In genomic region chr10:107025676-107026075, GRCh38 we compare ENCODE assay signal across 18 cellular contexts.
DNase-seq lines count a peak whose midpoint lies in the region; ATAC-seq and TF ChIP-seq lines count a peak whose summit lies in the region.
"Had no signal": no experiment of that assay in that cellular context is flagged by ENCODE, and none has a peak within 500 bp of the region (broad histone marks: within the 10 kb centered on the region; RNA-seq: fewer than 3 reads in every experiment).

No MANE protein-coding gene starts in this region.

- H3K4me2 ChIP-seq in H9 (ENCODE audit: insufficient read depth, insufficient read length, low read length) = no peak overlapping the region
- H3K4me2 ChIP-seq in neural progenitor cell = peak overlapping the region; percentile 52
- no peak overlapping the region for H3K4me2 ChIP-seq in osteoblast (ENCODE audit: insufficient read depth, low read length)

- no peak overlapping the region for H3K18ac ChIP-seq in H9 (ENCODE audit: insufficient read length, low read depth, low read length)

- no peak overlapping the region for H3K27ac ChIP-seq in H9 (ENCODE audit: insufficient read length, low read depth, low read length)
- H3K27ac ChIP-seq in ectodermal cell (ENCODE audit: insufficient read depth, low read depth, low read length, poor library complexity, severe bottlenecking) = peak overlapping the region; percentile 41
- H3K27ac ChIP-seq in neural progenitor cell = peak overlapping the region; percentile 58
- no peak overlapping the region for H3K27ac ChIP-seq in osteoblast (ENCODE audit: low read depth, low read length)
- H3K27ac ChIP-seq: HL-60 had no signal

- peaks cover 16% of the 10 kb centered on the region for H3F3A ChIP-seq in neural progenitor cell (ENCODE audit: low read depth)

- no peak overlapping the region for H4K5ac ChIP-seq in H9 (ENCODE audit: insufficient read length, low read depth, low read length)

- H3K27ac Mint-ChIP-seq in H9 (peak overlapping the region; percentile 4 to 59 (median 7); a peak in 1 of 7 replicates), neural progenitor cell (peak overlapping the region; percentile 37)
- H3K27ac Mint-ChIP-seq: CD4-positive, CD25-positive, alpha-beta regulatory T cell; CD8-positive, alpha-beta memory T cell had no signal

- H3K36me3 ChIP-seq in ectodermal cell (ENCODE audit: control insufficient read depth, insufficient read depth, low read length) = no peaks in the 10 kb centered on the region
- H3K36me3 ChIP-seq in neural progenitor cell = no peaks in the 10 kb centered on the region
- H3K36me3 ChIP-seq in MG63 = no peaks in the 10 kb centered on the region
- no peaks in the 10 kb centered on the region for H3K36me3 ChIP-seq in osteoblast (ENCODE audit: insufficient read depth, low read length)
- H3K36me3 ChIP-seq: BE2C had no signal

- H2AK5ac ChIP-seq in H9 (ENCODE audit: insufficient read length, low read length) = no peak overlapping the region

- H3K14ac ChIP-seq in H9 (ENCODE audit: insufficient read depth, low read length) = no peak overlapping the region

- H3K23ac ChIP-seq in H9 (ENCODE audit: insufficient read length, low read depth, low read length) = no peak overlapping the region

- in situ Hi-C loops in G401 (cut with HindIII; ENCODE audit: low sequenced_read_pairs) = no loop called here

- H3K27me3 ChIP-seq in H9 (ENCODE audit: insufficient read depth, low read length) = no peaks in the 10 kb centered on the region
- H3K27me3 ChIP-seq in ectodermal cell (ENCODE audit: control insufficient read depth, insufficient read depth, low read length, poor library complexity, severe bottlenecking) = no peaks in the 10 kb centered on the region
- no peaks in the 10 kb centered on the region for H3K27me3 ChIP-seq in neural progenitor cell
- no peaks in the 10 kb centered on the region for H3K27me3 ChIP-seq in MG63
- no peaks in the 10 kb centered on the region for H3K27me3 ChIP-seq in osteoblast (ENCODE audit: insufficient read depth, low read length)
- H3K27me3 ChIP-seq: BE2C had no signal

- no peaks in the 10 kb centered on the region for H4K20me1 ChIP-seq in H9 (ENCODE audit: control insufficient read depth, insufficient read depth, insufficient read length)
- H4K20me1 ChIP-seq in neural progenitor cell (ENCODE audit: low read depth) = no peaks in the 10 kb centered on the region
- H4K20me1 ChIP-seq in osteoblast (ENCODE audit: insufficient read depth, low read length) = no peaks in the 10 kb centered on the region

- H3K9ac ChIP-seq in H9 (ENCODE audit: extremely low read depth, insufficient read length, low read length) (no peak overlapping the region), neural progenitor cell (no peak overlapping the region)

- no CpG with 5 or more reads among the region's 4 CpGs for WGBS in H9 (ENCODE audit: extremely low coverage, insufficient read length, low lambda C conversion rate)
- 26 to 44% methylated on average over 4 of the region's 4 CpGs for WGBS in ectodermal cell, 2 experiments

- no peak overlapping the region for H3T11ph ChIP-seq in H9 (ENCODE audit: low read length)

- H3K36me3 Mint-ChIP-seq in H9 (ENCODE audit: insufficient read depth in 1 of 3, low read depth in 3 of 3) (no peaks in the 10 kb centered on the region), neural progenitor cell (no peaks in the 10 kb centered on the region)
- H3K36me3 Mint-ChIP-seq: CD4-positive, CD25-positive, alpha-beta regulatory T cell; CD8-positive, alpha-beta memory T cell had no signal

- H2BK12ac ChIP-seq in H9 (ENCODE audit: insufficient read length, low read depth, low read length) = no peak overlapping the region

- H4K8ac ChIP-seq in H9 (replicated peaks; ENCODE audit: insufficient read length, low read depth, low read length) = no peak overlapping the region

- H3K4me3 Mint-ChIP-seq in H9 (no peak overlapping the region), neural progenitor cell (no peak overlapping the region)
- H3K4me3 Mint-ChIP-seq: CD4-positive, CD25-positive, alpha-beta regulatory T cell; CD8-positive, alpha-beta memory T cell had no signal

- H3K4ac ChIP-seq in H9 (ENCODE audit: low read depth, low read length) = no peak overlapping the region

- H3K4me1 ChIP-seq in H9 (ENCODE audit: insufficient read depth, low read length) (no peaks in the 10 kb centered on the region; the same call in 1 of the 2 replicates), ectodermal cell (ENCODE audit: control insufficient read depth, insufficient read depth, low read length) (peaks cover 19% of the 10 kb centered on the region), neural progenitor cell (peaks cover 35% of the 10 kb centered on the region), osteoblast (ENCODE audit: insufficient read depth, low read length) (no peaks in the 10 kb centered on the region)
- H3K4me1 ChIP-seq: Caco-2 had no signal

- no peak overlapping the region for H2BK15ac ChIP-seq in H9 (ENCODE audit: low read depth, low read length)

- no peak overlapping the region for H2BK5ac ChIP-seq in H9 (ENCODE audit: insufficient read length, low read length)

- ATAC-seq in HG02973 (IDR thresholded peaks at IDR 0.05; ENCODE audit: unreplicated experiment) = no peak

- H2AFZ ChIP-seq in H9 (ENCODE audit: low read length) (no peak overlapping the region), neural progenitor cell (replicated peaks) (no peak overlapping the region), osteoblast (ENCODE audit: low read length) (no peak overlapping the region)

- H3K9me3 ChIP-seq in H9 (ENCODE audit: control insufficient read depth, low read depth, low read length) = no peaks in the 10 kb centered on the region
- no peaks in the 10 kb centered on the region for H3K9me3 ChIP-seq in ectodermal cell (ENCODE audit: control insufficient read depth, low read length)
- H3K9me3 ChIP-seq in neural progenitor cell (ENCODE audit: low read depth) = no peaks in the 10 kb centered on the region
- no peaks in the 10 kb centered on the region for H3K9me3 ChIP-seq in MG63
- no peaks in the 10 kb centered on the region for H3K9me3 ChIP-seq in osteoblast (ENCODE audit: low read depth, low read length)
- H3K9me3 ChIP-seq: BE2C, Caco-2 had no signal

- no peak overlapping the region for H2BK20ac ChIP-seq in H9 (ENCODE audit: low read depth, low read length, poor library complexity, severe bottlenecking)

- H3K27me3 Mint-ChIP-seq in H9 (ENCODE audit: low read depth) = no peaks in the 10 kb centered on the region
- H3K27me3 Mint-ChIP-seq in neural progenitor cell (ENCODE audit: insufficient read depth, low read depth) = peaks cover 3% of the 10 kb centered on the region
- H3K27me3 Mint-ChIP-seq: CD4-positive, CD25-positive, alpha-beta regulatory T cell; CD8-positive, alpha-beta memory T cell had no signal

- H3K4me3 ChIP-seq in ectodermal cell (ENCODE audit: insufficient read depth, low read depth, low read length) (no peak overlapping the region), neural progenitor cell (no peak overlapping the region), MG63 (no peak overlapping the region), osteoblast (ENCODE audit: insufficient read depth, low read length) (no peak overlapping the region)

- H3K23me2 ChIP-seq in H9 (ENCODE audit: insufficient read length, low read depth, low read length, poor library complexity, severe bottlenecking) = no peaks in the 10 kb centered on the region

- no peak overlapping the region for H2BK120ac ChIP-seq in H9 (ENCODE audit: low read depth, low read length, poor library complexity, severe bottlenecking)

- H3K9me3 Mint-ChIP-seq in H9 = no peaks in the 10 kb centered on the region
- H3K9me3 Mint-ChIP-seq in neural progenitor cell = no peaks in the 10 kb centered on the region

- TF ChIP-seq CTCF in H9 (conservative IDR thresholded peaks at IDR 0.05) (no peak), neural progenitor cell (IDR thresholded peaks at IDR 0.05) (no peak), osteoblast (IDR thresholded peaks at IDR 0.05; ENCODE audit: extremely low read depth, low read depth, low read length) (no peak)

- no peak overlapping the region for H3K56ac ChIP-seq in H9 (ENCODE audit: insufficient read length, low read depth, low read length)

- H3K4me1 Mint-ChIP-seq in H9 (peaks cover 23 to 33% of the 10 kb centered on the region in 2 experiments), neural progenitor cell (peaks cover 22% of the 10 kb centered on the region)
- H3K4me1 Mint-ChIP-seq: CD4-positive, CD25-positive, alpha-beta regulatory T cell; CD8-positive, alpha-beta memory T cell had no signal

- H3K79me1 ChIP-seq in H9 (ENCODE audit: insufficient read depth, low read depth, low read length, poor library complexity, severe bottlenecking) = no peaks in the 10 kb centered on the region

- H3K79me2 ChIP-seq in H9 (ENCODE audit: insufficient read depth, low read length) (no peaks in the 10 kb centered on the region), neural progenitor cell (ENCODE audit: low read depth) (no peaks in the 10 kb centered on the region), osteoblast (ENCODE audit: insufficient read depth, low read length) (no peaks in the 10 kb centered on the region)

- no peak overlapping the region for H4K91ac ChIP-seq in H9 (ENCODE audit: insufficient read length, low read depth, low read length)

- no peak for DNase-seq in H9
- DNase-seq in OCI-M1 (lab: John Stamatoyannopoulos, UW) = peak; percentile 94
- peak; percentile 21 for DNase-seq in neural progenitor cell (ENCODE audit: low spot score)
- no peak for DNase-seq in G401 (ENCODE audit: low spot score)
- no peak for DNase-seq in MG63
- DNase-seq in osteoblast (ENCODE audit: insufficient read length, low spot score, missing footprints) = no peak
- DNase-seq: ACHN; BE2C; C1 segment of cervical spinal cord; Caco-2; CD4-positive, CD25-positive, alpha-beta regulatory T cell; CD8-positive, alpha-beta memory T cell; GDM1; GOT3; H7 had no signal

Comparison
In these comparisons a context has a peak if more than half of its experiments do, and no peak if none do; other contexts are left out.
1. DNase-seq: peak in OCI-M1 (single experiment) and neural progenitor cell (single experiment); none in H9 (single experiment), G401 (single experiment), MG63 (single experiment) and osteoblast (single experiment).
2. H3K27ac ChIP-seq: peak in ectodermal cell (single experiment) and neural progenitor cell (single experiment); none in H9 (single experiment) and osteoblast (single experiment).